ENCODE assay signal across 11 cellular contexts in genomic region chr15:31342381-31342780, GRCh38. TPM values are rescaled to one million over a fixed set of nuclear protein-coding genes. Genes with fewer than 3 reads are reported as not detected.
DNase-seq lines count a peak whose midpoint lies in the region; ATAC-seq and TF ChIP-seq lines count a peak whose summit lies in the region.
"Had no signal": no experiment of that assay in that cellular context is flagged by ENCODE, and none has a peak within 500 bp of the region (broad histone marks: within the 10 kb centered on the region; RNA-seq: fewer than 3 reads in every experiment).

No MANE protein-coding gene starts in this region.

- H2BK12ac ChIP-seq in trophoblast cell (ENCODE audit: low read length): no peak overlapping the region

- H3K79me1 ChIP-seq in trophoblast cell (ENCODE audit: low read length): no peaks in the 10 kb centered on the region

- H3K14ac ChIP-seq in trophoblast cell (ENCODE audit: low read length): no peak overlapping the region

- H3K27me3 Mint-ChIP-seq in IgD-negative memory B cell: peaks cover 1% of the 10 kb centered on the region
- H3K27me3 Mint-ChIP-seq: dendritic cell treated with granulocyte-macrophage colony-stimulating factor and Interleukin-4, amounts not matched to agents 40 ng/mL and 50 ng/mL, for 4 days had no signal

- H3K27ac ChIP-seq in BLaER1: peak overlapping the region; percentile 76
- peak overlapping the region; percentile 17 for H3K27ac ChIP-seq in colonic mucosa
- no peak overlapping the region for H3K27ac ChIP-seq in trophoblast cell (ENCODE audit: low read depth, low read length)
- no peak overlapping the region for H3K27ac ChIP-seq in brain microvascular endothelial cell

- peaks cover 70 to 78% (median 72%) of the 10 kb centered on the region in 3 donors for H3K4me1 Mint-ChIP-seq in IgD-negative memory B cell

- peak overlapping the region; percentile 44 for H3K4ac ChIP-seq in trophoblast cell (ENCODE audit: low read depth, low read length)

- H4K91ac ChIP-seq in trophoblast cell (ENCODE audit: low read depth, low read length): no peak overlapping the region

- peaks cover 100% of the 10 kb centered on the region for H3K4me1 ChIP-seq in BLaER1
- peaks cover 62% of the 10 kb centered on the region for H3K4me1 ChIP-seq in colonic mucosa
- H3K4me1 ChIP-seq in trophoblast cell (ENCODE audit: control insufficient read depth in 1 of 2, insufficient read depth in 2 of 2, low read length in 2 of 2): peaks cover 6 to 16% of the 10 kb centered on the region in 2 experiments

- WGBS in trophoblast cell (ENCODE audit: extremely low coverage, insufficient coverage, insufficient read length): no CpG with 5 or more reads among the region's 11 CpGs

- H2AK5ac ChIP-seq in trophoblast cell (ENCODE audit: low read length): no peak overlapping the region

- intact Hi-C loops in colonic mucosa (cut with DNase I): no loop called here

- peaks cover 8% of the 10 kb centered on the region for H3K36me3 Mint-ChIP-seq in IgD-negative memory B cell

- TF ChIP-seq CTCF in colonic mucosa (IDR thresholded peaks at IDR 0.05) (no peak), brain microvascular endothelial cell (IDR thresholded peaks at IDR 0.05; ENCODE audit: low read depth, low read length, missing control alignments) (no peak)

- H2BK5ac ChIP-seq in trophoblast cell (ENCODE audit: low read depth, low read length, poor library complexity): no peak overlapping the region

- H3K23ac ChIP-seq in trophoblast cell (ENCODE audit: low read length): no peak overlapping the region

- H3K9ac ChIP-seq in BLaER1 (peak overlapping the region; percentile 57), colonic mucosa (ENCODE audit: low read depth in 2 of 2, low read length in 2 of 2) (peak overlapping the region in 1 of 2 donors; percentile 31), trophoblast cell (ENCODE audit: low read length) (no peak overlapping the region)

- H3K27me3 ChIP-seq in BLaER1 (no peaks in the 10 kb centered on the region), colonic mucosa (no peaks in the 10 kb centered on the region), trophoblast cell (ENCODE audit: insufficient read depth, low read length) (no peaks in the 10 kb centered on the region), brain microvascular endothelial cell (replicated peaks) (no peaks in the 10 kb centered on the region)

- peak overlapping the region; percentile 93 for H3K4me2 ChIP-seq in BLaER1
- H3K4me2 ChIP-seq in trophoblast cell (ENCODE audit: low read length): no peak overlapping the region

- peak overlapping the region; percentile 12 to 92 (median 77) for H3K4me3 Mint-ChIP-seq in IgD-negative memory B cell
- H3K4me3 Mint-ChIP-seq: dendritic cell treated with granulocyte-macrophage colony-stimulating factor and Interleukin-4, amounts not matched to agents 40 ng/mL and 50 ng/mL, for 4 days had no signal

- H3K9me3 ChIP-seq in BLaER1: no peaks in the 10 kb centered on the region
- H3K9me3 ChIP-seq in colonic mucosa: no peaks in the 10 kb centered on the region
- no peaks in the 10 kb centered on the region for H3K9me3 ChIP-seq in trophoblast cell (ENCODE audit: insufficient read depth, low read depth, low read length)

- no peak overlapping the region for H2BK120ac ChIP-seq in trophoblast cell (ENCODE audit: insufficient read depth, low read length, poor library complexity)

- H3K27ac Mint-ChIP-seq in IgD-negative memory B cell: peak overlapping the region; percentile 83 to 92 (median 85)
- H3K27ac Mint-ChIP-seq: dendritic cell treated with granulocyte-macrophage colony-stimulating factor and Interleukin-4, amounts not matched to agents 40 ng/mL and 50 ng/mL, for 4 days had no signal

- in situ Hi-C loops in brain microvascular endothelial cell (cut with HindIII; ENCODE audit: low pct_ligation_motif_present, low sequenced_read_pairs): no loop called here

- H3K79me2 ChIP-seq in trophoblast cell (ENCODE audit: control insufficient read depth, insufficient read depth, low read length, poor library complexity): peaks cover 28% of the 10 kb centered on the region

- H3K9me3 Mint-ChIP-seq in IgD-negative memory B cell: no peaks in the 10 kb centered on the region
- H3K9me3 Mint-ChIP-seq: dendritic cell treated with granulocyte-macrophage colony-stimulating factor and Interleukin-4, amounts not matched to agents 40 ng/mL and 50 ng/mL, for 4 days had no signal

- H3K36me3 ChIP-seq in BLaER1: peaks cover 7% of the 10 kb centered on the region
- H3K36me3 ChIP-seq in colonic mucosa: no peaks in the 10 kb centered on the region
- peaks cover under 1 to 10% of the 10 kb centered on the region in 2 experiments for H3K36me3 ChIP-seq in trophoblast cell (ENCODE audit: control insufficient read depth in 1 of 2, insufficient read depth in 2 of 2, low read length in 2 of 2)
- H3K36me3 ChIP-seq in brain microvascular endothelial cell (replicated peaks): no peaks in the 10 kb centered on the region

- peaks cover 100% of the 10 kb centered on the region for H4K20me1 ChIP-seq in BLaER1

- no peak for ATAC-seq in GM18861 (IDR thresholded peaks at IDR 0.05; ENCODE audit: unreplicated experiment)
- ATAC-seq in GM21423 (IDR thresholded peaks at IDR 0.05; ENCODE audit: unreplicated experiment): no peak
- ATAC-seq: left lobe of liver had no signal

- H3K4me3 ChIP-seq in BLaER1 (peak overlapping the region; percentile 3; the same call in 1 of the 2 replicates), colonic mucosa (no peak overlapping the region), trophoblast cell (ENCODE audit: low read depth, low read length) (no peak overlapping the region), brain microvascular endothelial cell (ENCODE audit: low read depth, low read length) (no peak overlapping the region)

- H4K8ac ChIP-seq in trophoblast cell (ENCODE audit: low read depth, low read length): no peak overlapping the region

- no peak overlapping the region for H2AFZ ChIP-seq in trophoblast cell (ENCODE audit: insufficient read depth, low read length, poor library complexity)

- H3K18ac ChIP-seq in trophoblast cell (ENCODE audit: low read length): no peak overlapping the region

- no peak overlapping the region for H4K12ac ChIP-seq in trophoblast cell (ENCODE audit: low read depth, low read length)

- DNase-seq in colonic mucosa: no peak
- no peak for DNase-seq in trophoblast cell
- DNase-seq in NCI-H446 (lab: John Stamatoyannopoulos, UW): no peak
- no peak for DNase-seq in brain microvascular endothelial cell
- DNase-seq: NCI-H187 had no signal

RNA-seq across cellular contexts. Expression of gene KLF13, which starts 15.7 kb away (rescaled TPM):
- 81.4 TPM for polyA plus RNA-seq in IgD-negative memory B cell
- total RNA-seq in colonic mucosa: 10 to 100 TPM; 68.9 to 92.3 TPM
- 76.0 and 79.4 TPM in 2 replicates for polyA plus RNA-seq in trophoblast cell (2013)

Comparison
In these comparisons a context has a peak if more than half of its experiments do, and no peak if none do; other contexts are left out.
1. H3K27ac ChIP-seq: peak in BLaER1 (single experiment) and colonic mucosa (single experiment); none in trophoblast cell (single experiment) and brain microvascular endothelial cell (single experiment).